In the genomic region with DNA sequence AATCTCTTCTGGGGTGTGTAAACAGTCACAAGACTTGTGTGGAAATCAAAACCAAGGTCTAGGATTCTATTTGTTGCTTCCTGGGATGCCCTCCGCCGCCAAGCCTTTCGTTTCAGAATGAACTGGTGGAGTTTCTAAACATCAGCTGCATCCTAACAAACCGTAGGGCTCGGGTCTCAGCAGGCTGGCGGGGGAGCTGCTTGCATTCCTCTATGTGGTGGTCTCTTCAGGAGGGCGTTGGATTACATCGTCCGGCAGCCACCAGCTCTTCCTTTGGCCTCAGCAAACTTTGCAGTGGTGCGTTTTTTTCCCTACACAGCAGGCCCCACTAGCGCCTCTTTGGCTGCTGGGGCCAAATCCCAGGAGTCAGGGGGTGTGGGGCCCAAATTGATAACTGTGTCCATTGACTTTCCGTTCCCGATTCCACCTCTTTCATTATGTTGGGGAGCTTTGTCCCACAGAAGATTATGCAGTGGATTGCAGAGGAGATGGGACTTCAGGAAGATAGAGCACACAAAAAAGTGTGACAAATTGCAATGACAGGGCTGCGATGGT, we compare ENCODE assay signal across 1 cellular context.
TF ChIP-seq lines count a peak whose summit lies in the region.

No MANE protein-coding gene starts in this region.

TF ChIP-seq in GM23338, 12 proteins besides CTCF, POLR2A, EP300 and RAD21 (continued from another document):
- TF ChIP-seq ZNF462 (CRISPR knock-in tag; IDR thresholded peaks at IDR 0.05), result no peak
